In genomic region chr6:75932067-75932466, GRCh38 we compare ENCODE assay signal across 9 cellular contexts.
DNase-seq lines count a peak whose midpoint lies in the region; ATAC-seq and TF ChIP-seq lines count a peak whose summit lies in the region.
"Had no signal": no experiment of that assay in that cellular context is flagged by ENCODE, and none has a peak within 500 bp of the region (broad histone marks: within the 10 kb centered on the region; RNA-seq: fewer than 3 reads in every experiment).

No MANE protein-coding gene starts in this region.

- peak; percentile 40 for TF ChIP-seq CTCF in GM10266 (IDR thresholded peaks at IDR 0.05; ENCODE audit: control insufficient read depth, insufficient read depth, low read depth, missing control alignments)

- DNase-seq in GM10266 (ENCODE audit: extremely low spot score): no peak
- DNase-seq in SK-MEL-5 (ENCODE audit: low read depth, low spot score): peak; percentile 48
- no peak for DNase-seq in left ventricle myocardium superior
- DNase-seq in KG1 (lab: John Stamatoyannopoulos, UW): no peak
- no peak for DNase-seq in activated naive CD4-positive, alpha-beta T cell treated with Interleukin-2 at 50 U/mL for 16 hours

- intact Hi-C loops in left ventricle myocardium superior (cut with micrococcal nuclease): loop anchor here (2.0 to 5.0 kb wide), 2 partner anchors 419 to 1525 kb away; no protein-coding TSS in a partner anchor

- in situ Hi-C loops in SK-MEL-5 (cut with HindIII; ENCODE audit: low pct_unique_long_range_greater_than_20kb, low sequenced_read_pairs): no loop called here

- ATAC-seq in HG03342 (IDR thresholded peaks at IDR 0.05; ENCODE audit: unreplicated experiment) (peak; percentile 52), left ventricle myocardium superior (peak; percentile 60), HG02588 (IDR thresholded peaks at IDR 0.05; ENCODE audit: unreplicated experiment) (no peak), HG02852 (IDR thresholded peaks at IDR 0.05; ENCODE audit: unreplicated experiment) (no peak)
- ATAC-seq: mucosa of descending colon had no signal

Comparison
In these comparisons a context has a peak if more than half of its experiments do, and no peak if none do; other contexts are left out.
1. ATAC-seq: peak in HG03342 (single experiment) and left ventricle myocardium superior (single experiment); none in HG02588 (single experiment) and HG02852 (single experiment).